ENCODE assay signal across 2 cellular contexts in genomic region chr16:57275992-57276391, GRCh38. TPM values are rescaled to one million over a fixed set of nuclear protein-coding genes. Genes with fewer than 3 reads are reported as not detected.
"Had no signal": no experiment of that assay in that cellular context is flagged by ENCODE, and none has a peak within 500 bp of the region (broad histone marks: within the 10 kb centered on the region; RNA-seq: fewer than 3 reads in every experiment).

No MANE protein-coding gene starts in this region.

RNA-seq across cellular contexts. Expression of gene PLLP, which starts 8.5 kb away (rescaled TPM):
- total RNA-seq: activated CD8-positive, alpha-beta memory T cell treated with anti-CD3 and anti-CD28 coated beads, Interleukin-2, amount 10 ng/mL, durations not matched to agents 7 days and 5 days; myocyte had no signal
